11 cellular contexts compared by ENCODE assay signal in genomic region chr10:117162093-117163021, GRCh38. TPM values are rescaled to one million over a fixed set of nuclear protein-coding genes. Genes with fewer than 3 reads are reported as not detected.
A peak's percentile ranks its signal among the peaks of the same experiment; 100 is the strongest.
DNase-seq lines count a peak whose midpoint lies in the region; ATAC-seq and TF ChIP-seq lines count a peak whose summit lies in the region.
"Had no signal": no experiment of that assay in that cellular context is flagged by ENCODE, and none has a peak within 500 bp of the region (broad histone marks: within the 10 kb centered on the region; RNA-seq: fewer than 3 reads in every experiment).

No MANE protein-coding gene starts in this region.

- H3K9me3 ChIP-seq in HUES64 (ENCODE audit: insufficient read depth, low read depth, low read length), result no peaks in the 10 kb centered on the region
- no peaks in the 10 kb centered on the region for H3K9me3 ChIP-seq in endodermal cell (ENCODE audit: control insufficient read depth, low read length)

- H3K4me3 ChIP-seq in HUES64 (ENCODE audit: low read length) (peak overlapping the region; percentile 39), endodermal cell (ENCODE audit: low read length) (peak overlapping the region; percentile 75)

- H3K4me1 Mint-ChIP-seq in endodermal cell (peaks cover 59% of the 10 kb centered on the region), nephron progenitor cell (peaks cover 13% of the 10 kb centered on the region)

- H3K36me3 Mint-ChIP-seq in endodermal cell (ENCODE audit: low read depth) (no peaks in the 10 kb centered on the region), nephron progenitor cell (ENCODE audit: low read depth) (no peaks in the 10 kb centered on the region)
- H3K36me3 Mint-ChIP-seq: activated naive CD4-positive, alpha-beta T cell treated with anti-CD3 and anti-CD28 coated beads, Interleukin-2, amount 50 U/mL, for 24 hours had no signal

- peak overlapping the region; percentile 66 for H3K4me3 Mint-ChIP-seq in endodermal cell
- H3K4me3 Mint-ChIP-seq in nephron progenitor cell, result peak overlapping the region; percentile 58
- H3K4me3 Mint-ChIP-seq: activated naive CD4-positive, alpha-beta T cell treated with anti-CD3 and anti-CD28 coated beads, Interleukin-2, amount 50 U/mL, for 24 hours had no signal

- ATAC-seq in GM18858 (IDR thresholded peaks at IDR 0.05; ENCODE audit: unreplicated experiment) (no peak), GM19397 (IDR thresholded peaks at IDR 0.05; ENCODE audit: unreplicated experiment) (no peak)

- WGBS in HUES64, result 2% methylated on average over 33 of the region's 34 CpGs
- 0 to 6% methylated on average over 19 to 34 of the region's 34 CpGs for WGBS in endodermal cell (ENCODE audit: insufficient coverage in 1 of 2, insufficient read length in 1 of 2), 2 experiments

- peaks cover 51% of the 10 kb centered on the region for H3K4me1 ChIP-seq in HUES64 (ENCODE audit: insufficient read depth, low read length)
- H3K4me1 ChIP-seq in endodermal cell (ENCODE audit: control insufficient read depth, insufficient read depth, low read length), result peaks cover 14% of the 10 kb centered on the region

- H3K9me3 Mint-ChIP-seq in endodermal cell, result no peaks in the 10 kb centered on the region
- no peaks in the 10 kb centered on the region for H3K9me3 Mint-ChIP-seq in nephron progenitor cell
- H3K9me3 Mint-ChIP-seq: activated naive CD4-positive, alpha-beta T cell treated with anti-CD3 and anti-CD28 coated beads, Interleukin-2, amount 50 U/mL, for 24 hours had no signal

- H3K27me3 Mint-ChIP-seq in endodermal cell (ENCODE audit: insufficient read depth) (peaks cover 84% of the 10 kb centered on the region), nephron progenitor cell (ENCODE audit: low read depth, poor library complexity) (peaks cover 100% of the 10 kb centered on the region)

- H3K27ac Mint-ChIP-seq in endodermal cell, result no peak overlapping the region
- H3K27ac Mint-ChIP-seq in nephron progenitor cell, result no peak overlapping the region
- H3K27ac Mint-ChIP-seq: activated naive CD4-positive, alpha-beta T cell treated with anti-CD3 and anti-CD28 coated beads, Interleukin-2, amount 50 U/mL, for 24 hours had no signal

- H3K9ac ChIP-seq in HUES64 (ENCODE audit: low read depth, low read length) (no peak overlapping the region), endodermal cell (ENCODE audit: extremely low read depth, low read length, poor library complexity, severe bottlenecking) (no peak overlapping the region)

- H3K27me3 ChIP-seq in HUES64 (ENCODE audit: insufficient read depth, low read length) (peaks cover 100% of the 10 kb centered on the region), endodermal cell (ENCODE audit: control insufficient read depth, insufficient read depth, low read length, poor library complexity, severe bottlenecking) (peaks cover 89% of the 10 kb centered on the region)

- TF ChIP-seq CTCF in endodermal cell (conservative IDR thresholded peaks at IDR 0.05) (no peak), nephron progenitor cell (IDR thresholded peaks at IDR 0.05) (no peak)

- no peaks in the 10 kb centered on the region for H3K36me3 ChIP-seq in HUES64 (ENCODE audit: insufficient read depth, low read length)
- H3K36me3 ChIP-seq in endodermal cell (ENCODE audit: control insufficient read depth, insufficient read depth, low read length), result no peaks in the 10 kb centered on the region

- DNase-seq in ELF-1 (ENCODE audit: low read depth, low spot score) (peak; percentile 39), endodermal cell (no peak), nephron progenitor cell (no peak), NCI-H1105 treated with DMSO at 0.1 percent for 48 hours (lab: John Stamatoyannopoulos, UW) (no peak)
- DNase-seq: GOT3, NCI-H1417 had no signal

- no peak overlapping the region for H3K27ac ChIP-seq in HUES64 (ENCODE audit: low read depth, low read length)
- no peak overlapping the region for H3K27ac ChIP-seq in endodermal cell (ENCODE audit: low read depth, low read length)

RNA-seq across cellular contexts. Expression of gene VAX1, which starts 24.3 kb away (rescaled TPM):
- polyA plus RNA-seq in HUES64 (2013, experiment 1 of 2), result 0.20 TPM
- 0.51 TPM for polyA plus RNA-seq in HUES64 (2013, experiment 2 of 2)
- total RNA-seq in endodermal cell, result 1 to 10 TPM; 3.2 to 3.5 TPM
- polyA plus RNA-seq in endodermal cell (2013, experiment 1 of 2), result 0.53 TPM
- 0.46 TPM for polyA plus RNA-seq in endodermal cell (2013, experiment 2 of 2)
- polyA plus RNA-seq: keratinocyte had no signal

RNA-seq across cellular contexts. Expression of gene KCNK18, which starts 34.9 kb away (rescaled TPM):
- not detected for polyA plus RNA-seq in HUES64 (2013, experiment 1 of 2)
- not detected for polyA plus RNA-seq in HUES64 (2013, experiment 2 of 2)
- not detected for total RNA-seq in endodermal cell
- polyA plus RNA-seq in endodermal cell (2013, experiment 1 of 2), result not detected
- polyA plus RNA-seq in endodermal cell (2013, experiment 2 of 2), result not detected
- polyA plus RNA-seq: keratinocyte had no signal
